Comparison of ENCODE assay signal across 18 cellular contexts in the genomic region with DNA sequence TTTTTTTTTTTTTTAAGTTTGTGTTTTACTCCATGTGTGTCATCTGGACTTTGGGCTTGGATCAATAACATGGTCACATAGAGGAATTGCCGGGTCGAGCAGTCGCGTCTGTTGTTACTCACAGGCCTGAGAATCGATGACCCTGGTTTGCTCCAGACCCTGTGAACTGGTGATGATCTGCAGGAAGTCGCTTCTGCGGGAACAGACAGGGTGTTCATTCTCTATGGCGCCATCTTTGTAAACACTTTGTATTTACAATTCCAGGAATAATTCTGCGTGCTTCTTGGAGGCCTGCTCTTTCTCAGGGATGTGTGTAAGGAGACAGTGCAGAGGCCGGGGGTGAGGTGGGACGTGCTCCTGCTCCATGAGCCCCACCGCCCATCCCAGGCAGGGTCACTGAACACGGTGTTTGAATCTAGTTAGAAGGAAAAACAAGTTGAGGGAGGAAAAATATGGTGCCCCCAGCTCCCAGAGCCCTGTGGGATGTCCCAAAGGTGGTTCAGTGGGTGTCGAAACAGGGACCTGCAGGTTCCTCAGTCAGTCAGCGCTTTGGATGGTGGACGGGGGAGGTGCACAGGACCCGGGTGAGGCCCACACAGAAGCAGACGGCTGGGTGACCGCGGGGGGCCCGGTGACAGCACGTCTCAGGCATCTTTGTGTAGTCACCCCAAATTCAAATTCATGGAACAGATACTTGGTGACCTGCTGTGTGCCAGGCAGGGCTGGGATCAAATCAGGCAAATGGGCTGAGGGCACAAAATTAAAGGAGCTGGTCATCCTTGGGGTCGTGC. TPM values are rescaled to one million over a fixed set of nuclear protein-coding genes. Genes with fewer than 3 reads are reported as not detected.
"Had no signal": no experiment of that assay in that cellular context is flagged by ENCODE, and none has a peak within 500 bp of the region (broad histone marks: within the 10 kb centered on the region; RNA-seq: fewer than 3 reads in every experiment).

No MANE protein-coding gene starts in this region.

- H3K27me3 Mint-ChIP-seq: activated B cell treated with CpG ODN at 0.5 μM for 24 hours; activated CD4-positive, alpha-beta T cell treated with anti-CD3 and anti-CD28 coated beads, Interleukin-2, amount 10 ng/mL, durations not matched to agents 24 days and 14 days; activated naive CD8-positive, alpha-beta T cell had no signal

- H3K9me3 ChIP-seq: colonic mucosa, ovary, thyroid gland, uterus had no signal

- H3K4me1 Mint-ChIP-seq: activated B cell treated with CpG ODN at 0.5 μM for 24 hours; activated CD4-positive, alpha-beta T cell treated with anti-CD3 and anti-CD28 coated beads, Interleukin-2, amount 10 ng/mL, durations not matched to agents 24 days and 14 days; immature natural killer cell; stimulated activated effector memory CD8-positive, alpha-beta T cell treated with anti-CD3 and anti-CD28 coated beads, Interleukin-12 subunit alpha, Interleukin-12 subunit beta, amount 100 ng/mL, for 72 hours; T-helper 17 cell had no signal

- H3K36me3 ChIP-seq: colonic mucosa, ovary, thyroid gland, uterus had no signal

- H3K4me3 ChIP-seq: colonic mucosa, ovary, thyroid gland, uterus had no signal

- H3K4me3 Mint-ChIP-seq: activated B cell treated with CpG ODN at 0.5 μM for 24 hours; activated CD4-positive, alpha-beta T cell treated with anti-CD3 and anti-CD28 coated beads, Interleukin-2, amount 10 ng/mL, durations not matched to agents 24 days and 14 days; activated CD8-positive, alpha-beta T cell treated with anti-CD3 and anti-CD28 coated beads, Interleukin-2, amount 10 ng/mL, durations not matched to agents 7 days and 5 days; activated naive CD8-positive, alpha-beta T cell; immature natural killer cell; stimulated activated effector memory CD8-positive, alpha-beta T cell treated with anti-CD3 and anti-CD28 coated beads, Interleukin-12 subunit alpha, Interleukin-12 subunit beta, amount 100 ng/mL, for 72 hours; T-helper 17 cell had no signal

- H3K27ac Mint-ChIP-seq: activated B cell treated with CpG ODN at 0.5 μM for 24 hours; activated CD4-positive, alpha-beta T cell treated with anti-CD3 and anti-CD28 coated beads, Interleukin-2, amount 10 ng/mL, durations not matched to agents 24 days and 14 days; activated CD8-positive, alpha-beta T cell treated with anti-CD3 and anti-CD28 coated beads, Interleukin-2, amount 10 ng/mL, durations not matched to agents 7 days and 5 days; activated naive CD8-positive, alpha-beta T cell; immature natural killer cell; stimulated activated effector memory CD8-positive, alpha-beta T cell treated with anti-CD3 and anti-CD28 coated beads, Interleukin-12 subunit alpha, Interleukin-12 subunit beta, amount 100 ng/mL, for 72 hours; T-helper 17 cell had no signal

- H3K4me1 ChIP-seq: colonic mucosa, thyroid gland, uterus had no signal

- H3K27ac ChIP-seq: colonic mucosa, ovary, thyroid gland had no signal

- DNase-seq: activated B cell treated with CpG ODN at 0.5 μM for 24 hours; activated CD4-positive, alpha-beta T cell treated with anti-CD3 and anti-CD28 coated beads, Interleukin-2, amount 10 ng/mL, durations not matched to agents 24 days and 14 days; activated CD8-positive, alpha-beta memory T cell treated with anti-CD3 and anti-CD28 coated beads, Interleukin-2, amount 50 U/mL, for 4 hours; activated CD8-positive, alpha-beta T cell treated with anti-CD3 and anti-CD28 coated beads, Interleukin-2, amount 10 ng/mL, durations not matched to agents 7 days and 5 days; activated gamma-delta T cell; activated T-cell treated with anti-CD3 and anti-CD28 coated beads, Interleukin-2, amount 50 U/mL, for 48 hours; amniotic stem cell; central memory CD4-positive, alpha-beta T cell; colonic mucosa; foreskin melanocyte; immature natural killer cell; left cardiac atrium; ovary; T-helper 17 cell; thyroid gland; uterus had no signal

- H3K36me3 Mint-ChIP-seq: activated naive CD8-positive, alpha-beta T cell; immature natural killer cell; stimulated activated effector memory CD8-positive, alpha-beta T cell treated with anti-CD3 and anti-CD28 coated beads, Interleukin-12 subunit alpha, Interleukin-12 subunit beta, amount 100 ng/mL, for 72 hours had no signal

- H3K27me3 ChIP-seq: colonic mucosa, ovary, thyroid gland, uterus had no signal

- ATAC-seq: activated CD8-positive, alpha-beta T cell treated with anti-CD3 and anti-CD28 coated beads, Interleukin-2, amount 10 ng/mL, durations not matched to agents 7 days and 5 days; left cardiac atrium; stimulated activated effector memory CD8-positive, alpha-beta T cell treated with anti-CD3 and anti-CD28 coated beads, Interleukin-12 subunit alpha, Interleukin-12 subunit beta, amount 100 ng/mL, for 72 hours; T-helper 17 cell had no signal

- H3K9me3 Mint-ChIP-seq: activated B cell treated with CpG ODN at 0.5 μM for 24 hours; activated CD4-positive, alpha-beta T cell treated with anti-CD3 and anti-CD28 coated beads, Interleukin-2, amount 10 ng/mL, durations not matched to agents 24 days and 14 days; immature natural killer cell; stimulated activated effector memory CD8-positive, alpha-beta T cell treated with anti-CD3 and anti-CD28 coated beads, Interleukin-12 subunit alpha, Interleukin-12 subunit beta, amount 100 ng/mL, for 72 hours had no signal

RNA-seq across cellular contexts. Expression of a gene that starts 58.8 kb away (rescaled TPM):
- total RNA-seq: activated CD8-positive, alpha-beta T cell treated with anti-CD3 and anti-CD28 coated beads, Interleukin-2, amount 10 ng/mL, durations not matched to agents 7 days and 5 days had no signal
- polyA plus RNA-seq: immature natural killer cell had no signal
